Comparison of ENCODE assay signal across 21 cellular contexts in genomic region chr4:118141240-118141639, GRCh38.
"Had no signal": no experiment of that assay in that cellular context is flagged by ENCODE, and none has a peak within 500 bp of the region (broad histone marks: within the 10 kb centered on the region; RNA-seq: fewer than 3 reads in every experiment).

No MANE protein-coding gene starts in this region.

- H3K27ac ChIP-seq: foreskin keratinocyte, spleen, tibial artery, upper lobe of right lung, vagina had no signal

- H3K4me1 Mint-ChIP-seq: naive thymus-derived CD8-positive, alpha-beta T cell; stimulated activated memory B cell treated with anti-CD40 and anti-IgM and Interleukin-4, amounts not matched to agents 10 μg/mL and 1 μg/mL and 100 μg/mL, for 72 hours had no signal

- H3K4me1 ChIP-seq: foreskin keratinocyte, spleen, tibial artery, upper lobe of right lung, vagina had no signal

- H3K27me3 Mint-ChIP-seq: dendritic cell treated with granulocyte-macrophage colony-stimulating factor and Interleukin-4, amounts not matched to agents 40 ng/mL and 50 ng/mL, for 4 days; effector memory CD8-positive, alpha-beta T cell; naive thymus-derived CD8-positive, alpha-beta T cell; stimulated activated memory B cell treated with anti-CD40 and anti-IgM and Interleukin-4, amounts not matched to agents 10 μg/mL and 1 μg/mL and 100 μg/mL, for 72 hours; stimulated activated naive CD8-positive, alpha-beta T cell treated with anti-CD3 and anti-CD28 coated beads, Interleukin-15, Interleukin-2, amounts not matched to agents 100 ng/mL and 50 ng/mL, for 24 hours had no signal

- H3K27me3 ChIP-seq: foreskin keratinocyte, spleen, tibial artery, upper lobe of right lung, vagina had no signal

- H3K36me3 ChIP-seq: spleen, tibial artery, upper lobe of right lung, vagina had no signal

- H3K36me3 Mint-ChIP-seq: naive thymus-derived CD8-positive, alpha-beta T cell; stimulated activated memory B cell treated with anti-CD40 and anti-IgM and Interleukin-4, amounts not matched to agents 10 μg/mL and 1 μg/mL and 100 μg/mL, for 72 hours had no signal

- H3K4me3 Mint-ChIP-seq: dendritic cell treated with granulocyte-macrophage colony-stimulating factor and Interleukin-4, amounts not matched to agents 40 ng/mL and 50 ng/mL, for 4 days; effector memory CD8-positive, alpha-beta T cell; naive thymus-derived CD8-positive, alpha-beta T cell; stimulated activated memory B cell treated with anti-CD40 and anti-IgM and Interleukin-4, amounts not matched to agents 10 μg/mL and 1 μg/mL and 100 μg/mL, for 72 hours; stimulated activated naive CD8-positive, alpha-beta T cell treated with anti-CD3 and anti-CD28 coated beads, Interleukin-15, Interleukin-2, amounts not matched to agents 100 ng/mL and 50 ng/mL, for 24 hours had no signal

- H3K9me3 ChIP-seq: mucosa of descending colon, spleen, tibial artery, upper lobe of right lung, vagina had no signal

- H3K4me3 ChIP-seq: mucosa of descending colon, spleen, tibial artery, upper lobe of right lung, vagina had no signal

- H3K27ac Mint-ChIP-seq: dendritic cell treated with granulocyte-macrophage colony-stimulating factor and Interleukin-4, amounts not matched to agents 40 ng/mL and 50 ng/mL, for 4 days; effector memory CD8-positive, alpha-beta T cell; naive thymus-derived CD8-positive, alpha-beta T cell; stimulated activated memory B cell treated with anti-CD40 and anti-IgM and Interleukin-4, amounts not matched to agents 10 μg/mL and 1 μg/mL and 100 μg/mL, for 72 hours; stimulated activated naive CD8-positive, alpha-beta T cell treated with anti-CD3 and anti-CD28 coated beads, Interleukin-15, Interleukin-2, amounts not matched to agents 100 ng/mL and 50 ng/mL, for 24 hours had no signal

- FAIRE-seq: islet of Langerhans had no signal

- H3K9me3 Mint-ChIP-seq: naive thymus-derived CD8-positive, alpha-beta T cell; stimulated activated memory B cell treated with anti-CD40 and anti-IgM and Interleukin-4, amounts not matched to agents 10 μg/mL and 1 μg/mL and 100 μg/mL, for 72 hours had no signal

- DNase-seq: effector memory CD8-positive, alpha-beta T cell; erythroblast; foreskin keratinocyte; head of caudate nucleus; hippocampal formation; kidney glomerular epithelial cell; mammary epithelial cell; mucosa of descending colon; naive thymus-derived CD8-positive, alpha-beta T cell; posterior cingulate gyrus; spleen; stimulated activated CD4-positive, alpha-beta T cell treated with anti-CD3 and anti-CD28 coated beads, Interleukin-15, amount 100 ng/mL, for 24 hours; stimulated activated CD4-positive, alpha-beta T cell treated with anti-CD3 and anti-CD28 coated beads, Interleukin-1b, Interleukin-23, amount 100 ng/mL, for 48 hours; stimulated activated CD4-positive, alpha-beta T cell treated with anti-CD3 and anti-CD28 coated beads, Interleukin-4, amount 100 ng/mL, for 24 hours; tibial artery; upper lobe of right lung had no signal
